ENCODE assay signal across 7 cellular contexts in genomic region chr3:69084326-69084667, GRCh38. TPM values are rescaled to one million over a fixed set of nuclear protein-coding genes. Genes with fewer than 3 reads are reported as not detected.
DNase-seq lines count a peak whose midpoint lies in the region; ATAC-seq, FAIRE-seq and TF ChIP-seq lines count a peak whose summit lies in the region.

No MANE protein-coding gene starts in this region.

- H3K4me3 ChIP-seq in LNCaP clone FGC (ENCODE audit: low read depth, low read length), result peak overlapping the region; percentile 92
- H3K4me3 ChIP-seq in bronchial epithelial cell (ENCODE audit: low read depth, low read length), result peak overlapping the region; percentile 71
- H3K4me3 ChIP-seq in liver (ENCODE audit: low read depth in 1 of 3, low read length in 3 of 3), result peak overlapping the region in 2 of 3 donors; percentile 10 to 83
- H3K4me3 ChIP-seq in thyroid gland (replicated peaks in 1 of 3), result peak overlapping the region in 1 of 3 donors; percentile 82

- peak overlapping the region; percentile 0 to 40 for H3K9ac ChIP-seq in liver (ENCODE audit: low read depth in 1 of 2, low read length in 2 of 2)

- H3K4me1 ChIP-seq in liver (ENCODE audit: control insufficient read depth in 4 of 4, insufficient read depth in 4 of 4, low read length in 3 of 4), result peaks cover 8 to 26% (median 19%) of the 10 kb centered on the region in 4 donors
- H3K4me1 ChIP-seq in thyroid gland, result peaks cover 48 to 69% of the 10 kb centered on the region in 2 donors

- TF ChIP-seq RAD21 in liver (IDR thresholded peaks at IDR 0.05), result no peak

- TF ChIP-seq CTCF in LNCaP clone FGC (IDR thresholded peaks at IDR 0.05; ENCODE audit: control insufficient read depth, extremely low read depth, insufficient read depth) (no peak), bronchial epithelial cell (IDR thresholded peaks at IDR 0.05; ENCODE audit: insufficient read depth, low read length, severe bottlenecking) (no peak), liver (IDR thresholded peaks at IDR 0.05; ENCODE audit: low read depth, low read length, missing input control) (no peak), thyroid gland (IDR thresholded peaks at IDR 0.05) (no peak)

- H3K27ac ChIP-seq in liver (ENCODE audit: low read depth in 1 of 2, low read length in 2 of 2) (peak overlapping the region; percentile 85 to 94), thyroid gland (peak overlapping the region; percentile 29 to 95 (median 94))

- H3K9me3 ChIP-seq in liver (ENCODE audit: control insufficient read depth in 4 of 4, low read length in 3 of 4), result no peaks in the 10 kb centered on the region
- no peaks in the 10 kb centered on the region for H3K9me3 ChIP-seq in thyroid gland

- peak; percentile 63 for FAIRE-seq in GM12891 (lab: Jason Lieb, UNC)
- no peak for FAIRE-seq in bronchial epithelial cell (lab: Jason Lieb, UNC)

- no peak for TF ChIP-seq POLR2A in GM12891 (IDR thresholded peaks at IDR 0.05; ENCODE audit: low read depth, low read length)
- TF ChIP-seq POLR2A in thyroid gland (IDR thresholded peaks at IDR 0.05), result no peak

- no peak for ATAC-seq in GM19324 (IDR thresholded peaks at IDR 0.05; ENCODE audit: low FRiP score, unreplicated experiment)

- H3K36me3 ChIP-seq in bronchial epithelial cell (ENCODE audit: control insufficient read depth, insufficient read depth, low read length) (no peaks in the 10 kb centered on the region), liver (ENCODE audit: control insufficient read depth in 4 of 4, insufficient read depth in 3 of 4, low read depth in 1 of 4, low read length in 3 of 4) (no peaks in the 10 kb centered on the region), thyroid gland (no peaks in the 10 kb centered on the region)

- H3K27me3 ChIP-seq in bronchial epithelial cell (ENCODE audit: control insufficient read depth, insufficient read depth, low read length), result no peaks in the 10 kb centered on the region
- no peaks in the 10 kb centered on the region for H3K27me3 ChIP-seq in liver (ENCODE audit: control insufficient read depth in 4 of 4, insufficient read depth in 4 of 4, low read length in 3 of 4)
- no peaks in the 10 kb centered on the region for H3K27me3 ChIP-seq in thyroid gland

- DNase-seq in GM12891 (ENCODE audit: insufficient read length, low spot score) (no peak), LNCaP clone FGC (ENCODE audit: low read depth) (no peak), bronchial epithelial cell (ENCODE audit: low read depth) (peak; percentile 95), thyroid gland (peak; percentile 19 to 23), SKM-1 (lab: John Stamatoyannopoulos, UW; ENCODE audit: unreplicated experiment) (no peak)

- intact Hi-C loops in thyroid gland (cut with DNase I), result no loop called here

- WGBS in liver, result 5% methylated on average over 2 of the region's 2 CpGs
- WGBS in thyroid gland, 2 donors, result 2 to 3% methylated on average over 2 of the region's 2 CpGs

TF ChIP-seq in GM12891, 5 proteins besides CTCF, POLR2A, EP300 and RAD21:
- TF ChIP-seq SPI1 (IDR thresholded peaks at IDR 0.05; ENCODE audit: low read depth, low read length) (0 out of 2 replicates have a peak, but pooled peaks have one; percentile 35), TAF1 (IDR thresholded peaks at IDR 0.05; ENCODE audit: low read depth, low read length) (no peak), PAX5 (IDR thresholded peaks at IDR 0.05; ENCODE audit: insufficient read depth, low read length, severe bottlenecking) (no peak), POLR2AphosphoS5 (IDR thresholded peaks at IDR 0.05; ENCODE audit: low read depth, low read length) (no peak), POU2F2 (IDR thresholded peaks at IDR 0.05; ENCODE audit: low read depth, low read length) (no peak)

TF ChIP-seq in liver, 16 proteins besides CTCF, POLR2A, EP300 and RAD21:
- TF ChIP-seq HNF4G (IDR thresholded peaks at IDR 0.05) (no peak), RXRA (IDR thresholded peaks at IDR 0.05) (no peak), ATF3 (IDR thresholded peaks at IDR 0.05) (no peak), NR2F2 (IDR thresholded peaks at IDR 0.05) (no peak), HNF4A (conservative IDR thresholded peaks at IDR 0.05) (no peak), JUND (IDR thresholded peaks at IDR 0.05) (peak in 1 of 2 donors; percentile 40), EGR1 (IDR thresholded peaks at IDR 0.05; ENCODE audit: low read depth in 2 of 2) (no peak), FOXA2 (IDR thresholded peaks at IDR 0.05) (no peak)

RNA-seq across cellular contexts. Expression of gene ARL6IP5, which starts 0.4 kb away (rescaled TPM):
- polyA plus RNA-seq in GM12891 (2012; ENCODE audit: low read depth, missing spikeins), result 59.0 TPM
- total RNA-seq in bronchial epithelial cell (37.6 and 39.3 TPM in 2 replicates), liver (10 to 100 TPM; 28.7 to 38.9 TPM), thyroid gland (100 to 1,000 TPM in 2 of 4 donors, 10 to 100 TPM in 2; 65.2 to 146 (median 98.2) TPM)
- polyA plus RNA-seq in liver, result 10 to 100 TPM; 25.1 to 46.0 TPM

RNA-seq across cellular contexts. Expression of gene UBA3, which starts 4.1 kb away (rescaled TPM):
- 45.1 TPM for polyA plus RNA-seq in GM12891 (2012; ENCODE audit: low read depth, missing spikeins)
- 46.6 and 58.2 TPM in 2 replicates for total RNA-seq in bronchial epithelial cell
- total RNA-seq in liver, result 10 to 100 TPM; 32.3 to 34.4 TPM
- polyA plus RNA-seq in liver, result 10 to 100 TPM; 13.1 to 20.5 TPM
- total RNA-seq in thyroid gland, result 10 to 100 TPM; 57.4 to 77.9 (median 64.3) TPM

RNA-seq across cellular contexts. Expression of gene TMF1, which starts 32.2 kb away (rescaled TPM):
- 11.9 TPM for polyA plus RNA-seq in GM12891 (2012; ENCODE audit: low read depth, missing spikeins)
- total RNA-seq in bronchial epithelial cell (21.3 and 28.9 TPM in 2 replicates), liver (10 to 100 TPM; 11.3 to 19.4 TPM), thyroid gland (10 to 100 TPM; 44.3 to 53.2 (median 50.3) TPM)
- polyA plus RNA-seq in liver, result 1 to 10 TPM; 5.5 to 5.9 TPM

RNA-seq across cellular contexts. Expression of gene LMOD3, which starts 38.1 kb away (rescaled TPM):
- 0.03 TPM for polyA plus RNA-seq in GM12891 (2012; ENCODE audit: low read depth, missing spikeins)
- total RNA-seq in bronchial epithelial cell (not detected in 2 replicates), liver (not detected), thyroid gland (under 1 TPM in 1 of 4 donors, not detected in 3; 0.21 TPM)
- under 1 TPM; 0.02 to 0.04 TPM for polyA plus RNA-seq in liver

Comparison
In these comparisons a context has a peak if more than half of its experiments do, and no peak if none do; other contexts are left out.
1. DNase-seq: peak in bronchial epithelial cell (single experiment) and thyroid gland (2 of 2); none in GM12891 (single experiment), LNCaP clone FGC (single experiment) and SKM-1 (single experiment).